Comparison of ENCODE assay signal across 15 cellular contexts in the genomic region with DNA sequence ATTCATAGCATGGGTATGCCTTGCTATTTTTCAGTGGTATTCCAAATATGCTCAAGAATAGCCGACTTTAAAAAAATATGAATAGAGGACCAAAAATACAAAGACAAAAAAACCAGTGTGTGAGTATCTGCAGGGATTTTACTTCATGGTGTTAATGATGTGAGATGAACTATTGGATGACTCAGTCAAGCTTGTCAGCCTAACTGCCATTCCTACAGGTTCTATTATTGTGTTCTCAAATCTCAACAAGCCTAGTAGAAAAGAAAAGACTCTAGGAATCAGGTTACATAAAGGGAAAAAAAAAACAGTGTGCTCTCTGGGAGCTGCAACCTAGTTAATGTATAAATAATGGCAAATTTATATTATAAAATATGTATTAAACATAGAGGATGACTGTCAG.
"Had no signal": no experiment of that assay in that cellular context is flagged by ENCODE, and none has a peak within 500 bp of the region (broad histone marks: within the 10 kb centered on the region; RNA-seq: fewer than 3 reads in every experiment).

No MANE protein-coding gene starts in this region.

- H3K27me3 ChIP-seq: left lung, testis, upper lobe of right lung had no signal

- H3K27ac Mint-ChIP-seq: activated naive CD4-positive, alpha-beta T cell treated with anti-CD3 and anti-CD28 coated beads, Interleukin-2, amount 50 U/mL, for 24 hours; nephron; stimulated activated naive CD8-positive, alpha-beta T cell treated with anti-CD3 and anti-CD28 coated beads, Interleukin-15, Interleukin-2, amounts not matched to agents 100 ng/mL and 50 ng/mL, for 24 hours had no signal

- H3K4me1 ChIP-seq: left lung, prostate gland, testis, upper lobe of right lung had no signal

- H3K27ac ChIP-seq: epithelial cell of prostate, left lung, prostate gland, testis, upper lobe of right lung had no signal

- H3K9me3 ChIP-seq: left lung, prostate gland, testis, upper lobe of right lung had no signal

- H3K9me3 Mint-ChIP-seq: central memory CD8-positive, alpha-beta T cell; nephron had no signal

- H3K4me3 Mint-ChIP-seq: activated naive CD4-positive, alpha-beta T cell treated with anti-CD3 and anti-CD28 coated beads, Interleukin-2, amount 50 U/mL, for 24 hours; central memory CD8-positive, alpha-beta T cell; nephron; stimulated activated naive CD8-positive, alpha-beta T cell treated with anti-CD3 and anti-CD28 coated beads, Interleukin-15, Interleukin-2, amounts not matched to agents 100 ng/mL and 50 ng/mL, for 24 hours had no signal

- H3K27me3 Mint-ChIP-seq: activated naive CD4-positive, alpha-beta T cell treated with anti-CD3 and anti-CD28 coated beads, Interleukin-2, amount 50 U/mL, for 24 hours; central memory CD8-positive, alpha-beta T cell; stimulated activated naive CD8-positive, alpha-beta T cell treated with anti-CD3 and anti-CD28 coated beads, Interleukin-15, Interleukin-2, amounts not matched to agents 100 ng/mL and 50 ng/mL, for 24 hours had no signal

- DNase-seq: effector memory CD4-positive, alpha-beta T cell; hypothalamus; left lung; mesenchymal stem cell; occipital lobe; stimulated activated CD4-positive, alpha-beta T cell treated with anti-CD3 and anti-CD28 coated beads, Interleukin-4, amount 100 ng/mL, for 1 hour; stimulated activated CD8-positive, alpha-beta memory T cell treated with anti-CD3 and anti-CD28 coated beads, Interleukin-4, amount 100 ng/mL, for 48 hours; testis; upper lobe of right lung had no signal

- ATAC-seq: left lung, upper lobe of right lung had no signal

- H3K36me3 Mint-ChIP-seq: activated naive CD4-positive, alpha-beta T cell treated with anti-CD3 and anti-CD28 coated beads, Interleukin-2, amount 50 U/mL, for 24 hours had no signal

- H3K36me3 ChIP-seq: left lung, prostate gland, upper lobe of right lung had no signal

- H3K4me1 Mint-ChIP-seq: activated naive CD4-positive, alpha-beta T cell treated with anti-CD3 and anti-CD28 coated beads, Interleukin-2, amount 50 U/mL, for 24 hours; central memory CD8-positive, alpha-beta T cell had no signal

- H3K4me3 ChIP-seq: left lung, prostate gland, testis, upper lobe of right lung had no signal
